1 cellular context compared by ENCODE assay signal in the genomic region with DNA sequence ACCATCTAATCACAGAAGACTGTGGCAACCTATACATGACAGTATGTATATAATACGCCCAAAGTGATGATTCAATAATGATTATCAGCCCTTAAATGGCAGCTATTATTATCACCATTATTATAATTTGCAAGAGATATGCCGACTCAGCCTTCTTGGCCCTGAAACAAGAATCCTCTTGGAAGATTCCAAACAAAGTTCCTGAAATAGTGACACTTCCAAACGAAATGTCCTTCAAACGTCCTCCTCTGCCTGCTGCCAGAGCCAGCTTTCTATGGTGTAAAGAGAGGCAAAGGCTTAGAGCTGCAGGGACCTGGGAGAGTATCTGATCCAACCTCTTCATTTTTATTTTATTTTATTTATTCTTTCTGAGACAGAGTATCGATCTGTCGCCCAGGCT.
TF ChIP-seq lines count a peak whose summit lies in the region.

No MANE protein-coding gene starts in this region.

TF ChIP-seq in HepG2, 621 proteins besides CTCF, POLR2A, EP300 and RAD21:
- peak; percentile 65 for TF ChIP-seq MAFF (IDR thresholded peaks at IDR 0.05; ENCODE audit: low read depth, low read length)
- TF ChIP-seq, protein P1, sequence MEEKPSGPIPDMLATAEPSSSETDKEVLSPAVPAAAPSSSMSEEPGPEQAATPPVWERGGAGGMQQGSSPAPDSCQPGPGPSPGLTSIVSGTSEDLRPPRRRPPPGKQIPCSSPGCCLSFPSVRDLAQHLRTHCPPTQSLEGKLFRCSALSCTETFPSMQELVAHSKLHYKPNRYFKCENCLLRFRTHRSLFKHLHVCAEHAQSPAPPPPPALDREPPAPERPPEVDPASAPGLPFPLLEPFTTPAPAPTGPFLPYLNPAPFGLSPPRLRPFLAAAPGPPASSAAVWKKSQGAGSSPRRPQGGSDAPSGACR (CRISPR knock-in tag; IDR thresholded peaks at IDR 0.05), result no peak
- TF ChIP-seq, protein P2, sequence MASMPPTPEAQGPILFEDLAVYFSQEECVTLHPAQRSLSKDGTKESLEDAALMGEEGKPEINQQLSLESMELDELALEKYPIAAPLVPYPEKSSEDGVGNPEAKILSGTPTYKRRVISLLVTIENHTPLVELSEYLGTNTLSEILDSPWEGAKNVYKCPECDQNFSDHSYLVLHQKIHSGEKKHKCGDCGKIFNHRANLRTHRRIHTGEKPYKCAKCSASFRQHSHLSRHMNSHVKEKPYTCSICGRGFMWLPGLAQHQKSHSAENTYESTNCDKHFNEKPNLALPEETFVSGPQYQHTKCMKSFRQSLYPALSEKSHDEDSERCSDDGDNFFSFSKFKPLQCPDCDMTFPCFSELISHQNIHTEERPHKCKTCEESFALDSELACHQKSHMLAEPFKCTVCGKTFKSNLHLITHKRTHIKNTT (CRISPR knock-in tag; IDR thresholded peaks at IDR 0.05), result no peak
- TF ChIP-seq, protein P3, sequence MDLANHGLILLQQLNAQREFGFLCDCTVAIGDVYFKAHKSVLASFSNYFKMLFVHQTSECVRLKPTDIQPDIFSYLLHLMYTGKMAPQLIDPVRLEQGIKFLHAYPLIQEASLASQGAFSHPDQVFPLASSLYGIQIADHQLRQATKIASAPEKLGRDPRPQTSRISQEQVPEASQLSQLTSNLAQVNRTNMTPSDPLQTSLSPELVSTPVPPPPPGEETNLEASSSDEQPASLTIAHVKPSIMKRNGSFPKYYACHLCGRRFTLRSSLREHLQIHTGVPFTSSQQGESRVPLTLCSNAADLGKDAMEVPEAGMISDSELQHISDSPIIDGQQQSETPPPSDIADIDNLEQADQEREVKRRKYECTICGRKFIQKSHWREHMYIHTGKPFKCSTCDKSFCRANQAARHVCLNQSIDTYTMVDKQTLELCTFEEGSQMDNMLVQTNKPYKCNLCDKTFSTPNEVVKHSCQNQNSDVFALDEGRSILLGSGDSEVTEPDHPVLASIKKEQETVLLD (CRISPR knock-in tag; IDR thresholded peaks at IDR 0.05; ENCODE audit: low read depth), result no peak
- peak; percentile 63 to 78 for TF ChIP-seq MAFK (conservative IDR thresholded peaks at IDR 0.05 in 1 of 2, IDR thresholded peaks at IDR 0.05 in 1 of 2; ENCODE audit: low read length in 2 of 2)
- no peak for TF ChIP-seq ZNF225 (CRISPR knock-in tag; IDR thresholded peaks at IDR 0.05)
TF ChIP-seq in HepG2: peak in this region for 2.
